ENCODE assay signal across 9 cellular contexts in the genomic region with DNA sequence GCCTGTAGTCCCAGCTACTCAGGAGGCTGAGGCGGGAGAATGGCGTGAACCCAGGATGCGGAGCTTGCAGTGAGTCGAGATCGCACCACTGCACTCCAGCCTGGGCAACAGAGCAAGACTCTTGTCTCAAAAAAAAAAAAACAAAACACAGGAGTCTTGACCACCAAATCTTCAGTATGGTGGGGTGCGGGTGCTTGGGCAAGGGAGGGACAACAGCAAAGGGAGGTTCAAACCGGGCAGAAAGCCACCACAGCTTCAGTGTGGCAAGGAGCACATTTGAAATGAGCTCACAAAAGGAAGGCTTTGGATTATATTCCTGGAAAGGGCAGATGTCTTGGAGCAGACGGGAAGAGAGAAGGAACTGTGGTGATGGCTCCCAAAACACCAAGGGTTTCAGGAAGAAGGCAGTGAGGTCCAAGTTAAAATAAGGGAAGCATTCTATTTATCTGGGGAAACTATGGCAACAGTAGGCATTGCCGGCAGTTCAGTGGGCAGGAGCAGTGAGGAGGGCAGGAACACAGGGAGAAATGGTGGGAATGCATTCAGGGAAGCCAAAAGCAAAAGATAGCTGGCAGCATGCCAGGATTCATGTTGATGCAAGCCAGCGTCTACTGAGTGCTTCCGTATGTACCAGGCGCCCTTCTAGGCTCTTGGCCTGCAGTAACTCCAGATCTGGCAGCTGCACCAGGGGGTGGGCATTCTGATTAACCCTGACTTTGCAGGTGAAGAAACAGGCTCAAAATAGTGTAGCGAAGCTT. TPM values are rescaled to one million over a fixed set of nuclear protein-coding genes. Genes with fewer than 3 reads are reported as not detected.
DNase-seq lines count a peak whose midpoint lies in the region; ATAC-seq and TF ChIP-seq lines count a peak whose summit lies in the region.
"Had no signal": no experiment of that assay in that cellular context is flagged by ENCODE, and none has a peak within 500 bp of the region (broad histone marks: within the 10 kb centered on the region; RNA-seq: fewer than 3 reads in every experiment).

No MANE protein-coding gene starts in this region.

- H3K9me3 ChIP-seq in subcutaneous abdominal adipose tissue (ENCODE audit: control insufficient read depth in 5 of 5, low read length in 5 of 5): no peaks in the 10 kb centered on the region

- H3K4me1 ChIP-seq in subcutaneous abdominal adipose tissue (ENCODE audit: control insufficient read depth in 5 of 5, insufficient read depth in 5 of 5, low read length in 5 of 5): peaks cover 24 to 77% (median 58%) of the 10 kb centered on the region in 5 donors

- no peaks in the 10 kb centered on the region for H3K27me3 ChIP-seq in subcutaneous abdominal adipose tissue (ENCODE audit: control insufficient read depth in 5 of 5, insufficient read depth in 4 of 5, low read length in 5 of 5)

- peak overlapping the region; percentile 58 for H3K27ac ChIP-seq in subcutaneous abdominal adipose tissue (ENCODE audit: low read depth, low read length)
- H3K27ac ChIP-seq: PC-9 had no signal

- no peak overlapping the region for H3K9ac ChIP-seq in subcutaneous abdominal adipose tissue (ENCODE audit: low read length in 5 of 5)

- TF ChIP-seq POLR2A in GM19193 (IDR thresholded peaks at IDR 0.05; ENCODE audit: extremely low read depth, insufficient read depth, insufficient read length): peak; percentile 22

- ATAC-seq in left lobe of liver: peak; percentile 48
- no peak for ATAC-seq in GM21526 (IDR thresholded peaks at IDR 0.05; ENCODE audit: low FRiP score, unreplicated experiment)

- peaks cover 0 to 9% (median 6%) of the 10 kb centered on the region in 5 donors for H3K36me3 ChIP-seq in subcutaneous abdominal adipose tissue (ENCODE audit: control insufficient read depth in 5 of 5, insufficient read depth in 5 of 5, low read length in 5 of 5)

- peak overlapping the region in 1 of 5 donors; percentile 22 for H3K4me3 ChIP-seq in subcutaneous abdominal adipose tissue (ENCODE audit: low read depth in 1 of 5, low read length in 5 of 5)
- H3K4me3 ChIP-seq: PC-9 had no signal

- DNase-seq in NCI-H345 treated with DMSO at 0.1 percent for 48 hours (lab: John Stamatoyannopoulos, UW; ENCODE audit: unreplicated experiment) (peak; percentile 68), cerebellar cortex (ENCODE audit: low spot score) (peak; percentile 96), left lobe of liver (ENCODE audit: low spot score) (peak; percentile 60), NCI-H526 treated with DMSO at 0.1 percent for 48 hours (lab: John Stamatoyannopoulos, UW) (no peak), NOMO-1 (lab: John Stamatoyannopoulos, UW; ENCODE audit: unreplicated experiment in 2 of 2) (no peak)

RNA-seq across cellular contexts. Expression of a gene that starts 51.0 kb away (rescaled TPM):
- total RNA-seq in left lobe of liver: 160 TPM

Comparison
In these comparisons a context has a peak if more than half of its experiments do, and no peak if none do; other contexts are left out.
1. DNase-seq: peak in NCI-H345 treated with DMSO at 0.1 percent for 48 hours (single experiment), cerebellar cortex (single experiment) and left lobe of liver (single experiment); none in NCI-H526 treated with DMSO at 0.1 percent for 48 hours (single experiment) and NOMO-1 (0 of 2).